ENCODE assay signal across 23 cellular contexts in genomic region chr6:165985281-165985925, GRCh38.
DNase-seq lines count a peak whose midpoint lies in the region; FAIRE-seq and TF ChIP-seq lines count a peak whose summit lies in the region.
"Had no signal": no experiment of that assay in that cellular context is flagged by ENCODE, and none has a peak within 500 bp of the region (broad histone marks: within the 10 kb centered on the region; RNA-seq: fewer than 3 reads in every experiment).

No MANE protein-coding gene starts in this region.

- H3K4me3 ChIP-seq in BLaER1 (no peak overlapping the region), fibroblast of pulmonary artery (replicated peaks; ENCODE audit: low read depth, low read length) (peak overlapping the region; percentile 76), tibial artery (no peak overlapping the region)
- H3K4me3 ChIP-seq: right lobe of liver had no signal

- H3K27ac ChIP-seq in BLaER1, result no peak overlapping the region
- peak overlapping the region; percentile 81 for H3K27ac ChIP-seq in KOPT-K1 (ENCODE audit: low read depth, low read length, poor library complexity, severe bottlenecking)
- H3K27ac ChIP-seq in tibial artery, result no peak overlapping the region
- H3K27ac ChIP-seq: right lobe of liver, RWPE1, suprapubic skin had no signal

- H3K4me1 Mint-ChIP-seq in osteocyte (ENCODE audit: unreplicated experiment), result peaks cover 26% of the 10 kb centered on the region

- H3K36me3 Mint-ChIP-seq in osteocyte (ENCODE audit: unreplicated experiment), result no peaks in the 10 kb centered on the region
- H3K36me3 Mint-ChIP-seq: activated CD4-positive, alpha-beta memory T cell treated with anti-CD3 and anti-CD28 coated beads for 36 hours had no signal

- peak overlapping the region; percentile 88; the same call in 1 of the 2 replicates for H3K4me2 ChIP-seq in BLaER1

- no peak overlapping the region for H3K27ac Mint-ChIP-seq in osteocyte (ENCODE audit: unreplicated experiment)
- H3K27ac Mint-ChIP-seq: activated CD4-positive, alpha-beta memory T cell treated with anti-CD3 and anti-CD28 coated beads for 36 hours; CD4-positive, alpha-beta T cell; HFFc6; T-helper 2 cell treated with Interferon-gamma antibody and Interleukin-4, amounts not matched to agents 5 μg/mL and 100 μg/mL, for 36 hours had no signal

- peaks cover 5% of the 10 kb centered on the region; the same call in 1 of the 2 replicates for H4K20me1 ChIP-seq in BLaER1

- FAIRE-seq in GM19239 (lab: Jason Lieb, UNC), result no peak
- FAIRE-seq: keratinocyte had no signal

- peak overlapping the region; percentile 77 for H3K4me3 Mint-ChIP-seq in osteocyte (ENCODE audit: unreplicated experiment)
- H3K4me3 Mint-ChIP-seq: activated CD4-positive, alpha-beta memory T cell treated with anti-CD3 and anti-CD28 coated beads for 36 hours; CD4-positive, alpha-beta T cell; T-helper 2 cell treated with Interferon-gamma antibody and Interleukin-4, amounts not matched to agents 5 μg/mL and 100 μg/mL, for 36 hours had no signal

- no peaks in the 10 kb centered on the region for H3K36me3 ChIP-seq in BLaER1
- no peaks in the 10 kb centered on the region for H3K36me3 ChIP-seq in KOPT-K1 (ENCODE audit: insufficient read depth, low read length)
- H3K36me3 ChIP-seq in tibial artery, result no peaks in the 10 kb centered on the region
- H3K36me3 ChIP-seq: right lobe of liver, suprapubic skin had no signal

- intact Hi-C loops in tibial artery (cut with DNase I; ENCODE audit: low total_unique reads), result loop anchor here (5.0 kb wide), 1 partner anchor 98 kb away; no protein-coding TSS in a partner anchor

- H3K9me3 ChIP-seq in BLaER1, result peaks cover 9% of the 10 kb centered on the region; the same call in 1 of the 2 replicates
- peaks cover 14% of the 10 kb centered on the region for H3K9me3 ChIP-seq in KOPT-K1 (ENCODE audit: insufficient read depth, low read length, poor library complexity, severe bottlenecking)
- H3K9me3 ChIP-seq in tibial artery, result no peaks in the 10 kb centered on the region
- H3K9me3 ChIP-seq: right lobe of liver, suprapubic skin had no signal

- H3K27me3 Mint-ChIP-seq in osteocyte (ENCODE audit: unreplicated experiment), result peaks cover 61% of the 10 kb centered on the region

- no peak for DNase-seq in fibroblast of pulmonary artery (ENCODE audit: low read depth)
- DNase-seq in osteocyte (ENCODE audit: extremely low spot score, unreplicated experiment), result no peak
- DNase-seq in stimulated activated naive CD4-positive, alpha-beta T cell treated with Interleukin-2 at 50 U/mL for 16 hours (lab: John Stamatoyannopoulos, UW), result no peak
- no peak for DNase-seq in NCI-H1048 (lab: John Stamatoyannopoulos, UW)
- DNase-seq in GM19239 (ENCODE audit: insufficient read length, low spot score), result no peak
- DNase-seq in tibial artery, result no peak
- DNase-seq: activated CD4-positive, alpha-beta memory T cell treated with anti-CD3 and anti-CD28 coated beads for 36 hours; activated effector memory CD4-positive, alpha-beta T cell treated with Interleukin-2 at 50 U/mL for 16 hours; CD4-positive, alpha-beta T cell; DMS 273 treated with DMSO at 0.1 percent for 48 hours; foreskin fibroblast; GDM1; HFFc6; NCI-H1105; NCI-H2029; NCI-H2227 treated with DMSO at 0.1 percent for 48 hours; right lobe of liver had no signal

- H3K4me1 ChIP-seq in BLaER1, result peaks cover 25% of the 10 kb centered on the region
- peaks cover 0 to 32% (median 27%) of the 10 kb centered on the region in 4 donors for H3K4me1 ChIP-seq in tibial artery
- H3K4me1 ChIP-seq: right lobe of liver had no signal

- TF ChIP-seq CTCF in fibroblast of pulmonary artery (IDR thresholded peaks at IDR 0.05; ENCODE audit: low read length, missing control alignments) (no peak), osteocyte (IDR thresholded peaks at IDR 0.05) (no peak), tibial artery (IDR thresholded peaks at IDR 0.05) (no peak)

- no peak overlapping the region for H3K9ac ChIP-seq in BLaER1

- no peaks in the 10 kb centered on the region for H3K9me3 Mint-ChIP-seq in osteocyte (ENCODE audit: unreplicated experiment)
- H3K9me3 Mint-ChIP-seq: activated CD4-positive, alpha-beta memory T cell treated with anti-CD3 and anti-CD28 coated beads for 36 hours; CD4-positive, alpha-beta T cell; T-helper 2 cell treated with Interferon-gamma antibody and Interleukin-4, amounts not matched to agents 5 μg/mL and 100 μg/mL, for 36 hours had no signal

- peaks cover 35% of the 10 kb centered on the region for H3K27me3 ChIP-seq in BLaER1
- H3K27me3 ChIP-seq in tibial artery, result peaks cover 0 to 46% of the 10 kb centered on the region in 2 donors
